In the genomic region with DNA sequence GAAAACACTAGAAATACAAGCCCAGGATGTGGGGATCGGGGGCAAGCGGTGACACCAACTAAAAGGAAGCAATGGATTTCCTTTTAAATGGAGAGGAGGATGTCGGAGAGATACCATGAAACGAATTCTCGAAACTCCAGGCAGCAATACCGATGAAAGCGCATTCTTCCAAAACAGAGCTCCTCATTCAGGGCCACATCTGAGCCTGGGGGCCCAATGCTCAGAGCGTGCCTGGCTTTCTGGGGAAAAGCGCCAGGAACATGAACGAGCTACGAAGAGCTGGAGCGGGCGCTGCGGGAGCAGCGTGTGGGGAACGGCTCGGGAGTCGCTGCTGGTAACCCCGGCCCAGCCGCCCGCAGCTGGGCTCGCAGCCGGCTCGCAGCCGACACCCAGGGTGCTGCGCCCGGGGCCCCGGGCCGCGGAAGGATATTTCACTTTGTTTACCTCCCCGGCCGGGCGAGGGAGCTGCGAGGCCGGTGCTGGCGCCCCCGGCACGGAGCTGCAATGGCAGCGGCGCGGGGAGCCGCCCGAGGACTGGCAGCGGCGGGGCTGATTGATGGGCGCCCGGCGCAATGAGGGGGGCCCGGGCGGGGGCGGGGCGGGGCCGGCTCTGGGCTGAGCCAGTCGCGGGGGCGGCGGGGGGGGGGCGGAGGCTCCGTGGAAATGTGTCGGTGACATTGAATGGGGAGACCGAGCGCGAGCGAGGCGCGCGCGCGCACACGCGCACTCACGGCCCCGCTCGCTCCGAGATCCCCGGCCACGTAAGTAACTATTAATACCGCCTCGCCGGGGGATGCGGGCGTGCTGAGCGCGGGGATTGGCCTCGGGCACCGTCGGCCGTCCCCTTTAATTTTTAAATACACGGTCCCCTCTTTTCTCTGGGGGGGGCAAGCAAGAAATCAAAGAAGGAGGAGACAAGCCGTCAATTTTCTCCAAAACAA, we compare ENCODE assay signal across 8 cellular contexts. TPM values are rescaled to one million over a fixed set of nuclear protein-coding genes. Genes with fewer than 3 reads are reported as not detected.
A peak's percentile ranks its signal among the peaks of the same experiment; 100 is the strongest.
DNase-seq lines count a peak whose midpoint lies in the region; ATAC-seq and TF ChIP-seq lines count a peak whose summit lies in the region.

Gene TRIB2, plus strand, starts transcription at position 687 of the 941 bp plus-strand sequence. CDS start 1,372 bp downstream, outside the sequence.

- peaks cover 0 to 2% (median 0%) of the 10 kb centered on the region in 5 donors for H3K9me3 Mint-ChIP-seq in CD8-positive, alpha-beta memory T cell
- H3K9me3 Mint-ChIP-seq in activated T-cell treated with anti-CD3 and anti-CD28 coated beads, Interleukin-2, amount 50 U/mL, for 24 hours = peaks cover 2% of the 10 kb centered on the region

- peak; percentile 73 for ATAC-seq in GM21390 (IDR thresholded peaks at IDR 0.05; ENCODE audit: unreplicated experiment)

- peak within 1 kb of the TSS; percentile 87 to 100 (median 98) for H3K27ac Mint-ChIP-seq in CD8-positive, alpha-beta memory T cell
- peak within 1 kb of the TSS; percentile 90 for H3K27ac Mint-ChIP-seq in activated T-cell treated with anti-CD3 and anti-CD28 coated beads, Interleukin-2, amount 50 U/mL, for 24 hours

- H3K9ac ChIP-seq in mucosa of rectum (ENCODE audit: low read depth in 1 of 2, low read length in 2 of 2) = peak within 1 kb of the TSS; percentile 71 to 89

- H3K4me1 Mint-ChIP-seq in CD8-positive, alpha-beta memory T cell = peaks cover 46 to 63% (median 48%) of the 10 kb centered on the region in 3 donors
- peaks cover 56% of the 10 kb centered on the region for H3K4me1 Mint-ChIP-seq in activated T-cell treated with anti-CD3 and anti-CD28 coated beads, Interleukin-2, amount 50 U/mL, for 24 hours (ENCODE audit: low read depth)

- H3K4me3 Mint-ChIP-seq in CD8-positive, alpha-beta memory T cell = peak within 1 kb of the TSS; percentile 93 to 100 (median 100)
- peak within 1 kb of the TSS; percentile 89 for H3K4me3 Mint-ChIP-seq in activated T-cell treated with anti-CD3 and anti-CD28 coated beads, Interleukin-2, amount 50 U/mL, for 24 hours

- H3K27me3 Mint-ChIP-seq in CD8-positive, alpha-beta memory T cell = peaks cover 0 to 2% of the 10 kb centered on the region in 2 donors
- H3K27me3 Mint-ChIP-seq in activated T-cell treated with anti-CD3 and anti-CD28 coated beads, Interleukin-2, amount 50 U/mL, for 24 hours = peaks cover 3% of the 10 kb centered on the region

- TF ChIP-seq POLR2A in erythroblast (IDR thresholded peaks at IDR 0.05; ENCODE audit: low read length) = peak; percentile 77

- peaks cover 0 to 26% (median 5%) of the 10 kb centered on the region in 3 donors for H3K36me3 Mint-ChIP-seq in CD8-positive, alpha-beta memory T cell
- H3K36me3 Mint-ChIP-seq in activated T-cell treated with anti-CD3 and anti-CD28 coated beads, Interleukin-2, amount 50 U/mL, for 24 hours (ENCODE audit: low read depth) = peaks cover 17% of the 10 kb centered on the region

- H3K27ac ChIP-seq in CD8-positive, alpha-beta memory T cell (ENCODE audit: low read depth, low read length) = peak within 1 kb of the TSS; percentile 83
- H3K27ac ChIP-seq in mucosa of rectum (ENCODE audit: low read depth in 2 of 2, low read length in 2 of 2) = peak within 1 kb of the TSS; percentile 77 to 89

- H3K36me3 ChIP-seq in CD8-positive, alpha-beta memory T cell (ENCODE audit: insufficient read depth, low read length) = no peaks in the 10 kb centered on the region
- H3K36me3 ChIP-seq in mucosa of rectum (ENCODE audit: control insufficient read depth in 2 of 2, insufficient read depth in 2 of 2, low read length in 2 of 2) = no peaks in the 10 kb centered on the region

- peak; percentile 86 to 95 (median 90) for DNase-seq in CD8-positive, alpha-beta memory T cell
- peak; percentile 54 for DNase-seq in HuH-7.5 (ENCODE audit: low spot score)
- peak; percentile 90 for DNase-seq in activated T-cell treated with anti-CD3 and anti-CD28 coated beads, Interleukin-2, amount 50 U/mL, for 24 hours
- peak; percentile 94 to 95 for DNase-seq in erythroblast (lab: John Stamatoyannopoulos, UW)
- peak; percentile 80 to 82 for DNase-seq in stimulated activated CD8-positive, alpha-beta memory T cell treated with anti-CD3 and anti-CD28 coated beads, Interleukin-4, amount 100 ng/mL, for 4 hours (ENCODE audit: low read depth in 2 of 2, low spot score in 1 of 2)

- CTCF ChIA-PET in CD8-positive, alpha-beta memory T cell (lab: Charles Lee) = interaction anchor here (0.7 to 4.2 kb wide), 56 partner anchors 9 to 887 kb away, joined by 3 to 76 read pairs (median 4); no protein-coding TSS in a partner anchor

- H3K27me3 ChIP-seq in CD8-positive, alpha-beta memory T cell (ENCODE audit: insufficient read depth, low read length, poor library complexity, severe bottlenecking) = no peaks in the 10 kb centered on the region
- peaks cover 2 to 17% of the 10 kb centered on the region in 2 donors for H3K27me3 ChIP-seq in mucosa of rectum (ENCODE audit: control insufficient read depth in 2 of 2, insufficient read depth in 2 of 2, low read length in 2 of 2)

- POLR2A ChIA-PET in CD8-positive, alpha-beta memory T cell (lab: Charles Lee) = interaction anchor here (0.7 to 4.0 kb wide), 27 partner anchors 7 to 419 kb away, joined by 3 to 27 read pairs (median 4); no protein-coding TSS in a partner anchor

- peak within 1 kb of the TSS; percentile 80 for H3K4me3 ChIP-seq in CD8-positive, alpha-beta memory T cell (ENCODE audit: low read length)
- H3K4me3 ChIP-seq in mucosa of rectum (ENCODE audit: low read length in 2 of 2) = peak within 1 kb of the TSS; percentile 72 to 85

- H3K9me3 ChIP-seq in CD8-positive, alpha-beta memory T cell (ENCODE audit: low read length) = no peaks in the 10 kb centered on the region
- H3K9me3 ChIP-seq in mucosa of rectum (ENCODE audit: control insufficient read depth in 2 of 2, low read length in 2 of 2) = no peaks in the 10 kb centered on the region

- H3K4me1 ChIP-seq in CD8-positive, alpha-beta memory T cell (ENCODE audit: insufficient read depth, low read length) = peaks cover 36% of the 10 kb centered on the region
- H3K4me1 ChIP-seq in mucosa of rectum (ENCODE audit: control insufficient read depth in 2 of 2, insufficient read depth in 2 of 2, low read length in 2 of 2) = peaks cover 3 to 10% of the 10 kb centered on the region in 2 donors

TF ChIP-seq in PFSK-1, 5 proteins besides CTCF, POLR2A, EP300 and RAD21:
- TF ChIP-seq POLR2AphosphoS5 (IDR thresholded peaks at IDR 0.05; ENCODE audit: low read depth, low read length) (peak; percentile 71), SIN3A (IDR thresholded peaks at IDR 0.05; ENCODE audit: borderline replicate concordance, insufficient read depth, low read length) (no peak; the same call in 1 of the 2 replicates), FOXP2 (optimal IDR thresholded peaks at IDR 0.05; ENCODE audit: borderline replicate concordance, extremely low read depth, extremely low read length, insufficient read depth) (peak; percentile 85), TAF1 (IDR thresholded peaks at IDR 0.05; ENCODE audit: borderline replicate concordance, insufficient read depth, low read length) (peak; percentile 47; the same call in 1 of the 2 replicates)
- TF ChIP-seq, protein P1, sequence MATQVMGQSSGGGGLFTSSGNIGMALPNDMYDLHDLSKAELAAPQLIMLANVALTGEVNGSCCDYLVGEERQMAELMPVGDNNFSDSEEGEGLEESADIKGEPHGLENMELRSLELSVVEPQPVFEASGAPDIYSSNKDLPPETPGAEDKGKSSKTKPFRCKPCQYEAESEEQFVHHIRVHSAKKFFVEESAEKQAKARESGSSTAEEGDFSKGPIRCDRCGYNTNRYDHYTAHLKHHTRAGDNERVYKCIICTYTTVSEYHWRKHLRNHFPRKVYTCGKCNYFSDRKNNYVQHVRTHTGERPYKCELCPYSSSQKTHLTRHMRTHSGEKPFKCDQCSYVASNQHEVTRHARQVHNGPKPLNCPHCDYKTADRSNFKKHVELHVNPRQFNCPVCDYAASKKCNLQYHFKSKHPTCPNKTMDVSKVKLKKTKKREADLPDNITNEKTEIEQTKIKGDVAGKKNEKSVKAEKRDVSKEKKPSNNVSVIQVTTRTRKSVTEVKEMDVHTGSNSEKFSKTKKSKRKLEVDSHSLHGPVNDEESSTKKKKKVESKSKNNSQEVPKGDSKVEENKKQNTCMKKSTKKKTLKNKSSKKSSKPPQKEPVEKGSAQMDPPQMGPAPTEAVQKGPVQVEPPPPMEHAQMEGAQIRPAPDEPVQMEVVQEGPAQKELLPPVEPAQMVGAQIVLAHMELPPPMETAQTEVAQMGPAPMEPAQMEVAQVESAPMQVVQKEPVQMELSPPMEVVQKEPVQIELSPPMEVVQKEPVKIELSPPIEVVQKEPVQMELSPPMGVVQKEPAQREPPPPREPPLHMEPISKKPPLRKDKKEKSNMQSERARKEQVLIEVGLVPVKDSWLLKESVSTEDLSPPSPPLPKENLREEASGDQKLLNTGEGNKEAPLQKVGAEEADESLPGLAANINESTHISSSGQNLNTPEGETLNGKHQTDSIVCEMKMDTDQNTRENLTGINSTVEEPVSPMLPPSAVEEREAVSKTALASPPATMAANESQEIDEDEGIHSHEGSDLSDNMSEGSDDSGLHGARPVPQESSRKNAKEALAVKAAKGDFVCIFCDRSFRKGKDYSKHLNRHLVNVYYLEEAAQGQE (IDR thresholded peaks at IDR 0.05; ENCODE audit: insufficient read depth in 1 of 2, low read depth in 2 of 2, low read length in 2 of 2) = 0 out of 4 replicates have a peak, but pooled peaks of 1 of the 2 experiments have one; percentile 2

RNA-seq across cellular contexts. Expression of gene TRIB2, which starts in this region (rescaled TPM):
- total RNA-seq in CD8-positive, alpha-beta memory T cell = 1 to 10 TPM; 9.4 to 9.6 TPM
- 48.6 TPM for polyA plus RNA-seq in CD8-positive, alpha-beta memory T cell
- 48.7 TPM for polyA plus RNA-seq in PFSK-1 (2012; ENCODE audit: insufficient read length, low read depth)

Comparison
In these comparisons a context has a peak if more than half of its experiments do, and no peak if none do; other contexts are left out.
1. Peak in every context shown above with its lines: DNase-seq, ATAC-seq, H3K4me3 ChIP-seq and H3K27ac ChIP-seq.